21 cellular contexts compared by ENCODE assay signal in the genomic region with DNA sequence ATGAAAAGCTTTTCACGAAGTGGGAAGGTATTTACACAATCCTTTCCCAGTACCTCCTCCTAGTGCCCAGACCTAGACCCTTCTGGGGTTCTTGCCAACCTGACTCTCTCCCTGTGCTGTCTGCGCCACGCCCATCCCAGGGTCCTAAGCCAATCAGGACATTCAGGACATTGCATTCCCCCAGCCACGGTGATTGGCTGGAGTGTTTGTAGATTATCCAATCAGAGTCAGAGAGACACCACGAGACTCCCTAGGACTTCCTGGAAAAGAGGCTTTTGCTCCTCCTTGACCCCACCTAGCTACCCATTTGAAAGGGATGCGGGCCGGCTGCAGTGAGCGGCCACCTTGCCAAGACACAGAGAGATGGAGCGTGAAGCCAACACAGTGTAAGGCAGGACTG. TPM values are rescaled to one million over a fixed set of nuclear protein-coding genes. Genes with fewer than 3 reads are reported as not detected.
A peak's percentile ranks its signal among the peaks of the same experiment; 100 is the strongest.
DNase-seq lines count a peak whose midpoint lies in the region; ATAC-seq and TF ChIP-seq lines count a peak whose summit lies in the region.
"Had no signal": no experiment of that assay in that cellular context is flagged by ENCODE, and none has a peak within 500 bp of the region (broad histone marks: within the 10 kb centered on the region; RNA-seq: fewer than 3 reads in every experiment).

No MANE protein-coding gene starts in this region.

- H2BK15ac ChIP-seq in IMR-90 (ENCODE audit: low read depth, low read length) = no peak overlapping the region

- H3K56ac ChIP-seq in IMR-90 (ENCODE audit: extremely low read depth, insufficient read depth, low read length) = no peak overlapping the region

- H4K20me1 ChIP-seq in IMR-90 (ENCODE audit: insufficient read depth, low read length) = no peaks in the 10 kb centered on the region
- H4K20me1 ChIP-seq in SU-DHL-6 (ENCODE audit: low read depth, low read length) = no peaks in the 10 kb centered on the region
- no peaks in the 10 kb centered on the region for H4K20me1 ChIP-seq in neural progenitor cell (ENCODE audit: low read depth)
- no peaks in the 10 kb centered on the region for H4K20me1 ChIP-seq in GM23248 (ENCODE audit: insufficient read depth)

- no peaks in the 10 kb centered on the region for H3K9me1 ChIP-seq in IMR-90 (ENCODE audit: insufficient read depth, low read length)

- H3K4me1 ChIP-seq in IMR-90 (ENCODE audit: control insufficient read depth, insufficient read depth, low read length) = no peaks in the 10 kb centered on the region
- H3K4me1 ChIP-seq in neural progenitor cell = no peaks in the 10 kb centered on the region
- H3K4me1 ChIP-seq in GM23248 (ENCODE audit: insufficient read depth) = no peaks in the 10 kb centered on the region
- H3K4me1 ChIP-seq: SJCRH30 had no signal

- H2AFZ ChIP-seq in IMR-90 (replicated peaks; ENCODE audit: low read length, poor library complexity) (peak overlapping the region; percentile 54), SU-DHL-6 (ENCODE audit: low read depth, low read length, severe bottlenecking) (peak overlapping the region; percentile 20), neural progenitor cell (replicated peaks) (no peak overlapping the region), GM23248 (no peak overlapping the region)

- peaks cover 14% of the 10 kb centered on the region for H3K4me1 Mint-ChIP-seq in neural progenitor cell
- H3K4me1 Mint-ChIP-seq: activated CD4-positive, alpha-beta T cell treated with anti-CD3 and anti-CD28 coated beads, Interleukin-2, amount 10 ng/mL, durations not matched to agents 24 days and 14 days had no signal

- H3K23ac ChIP-seq in IMR-90 (ENCODE audit: low read depth, low read length) = no peak overlapping the region

- H3K27ac ChIP-seq in IMR-90 (ENCODE audit: insufficient read depth, low read length) (no peak overlapping the region), SU-DHL-6 (ENCODE audit: low read depth, low read length) (no peak overlapping the region), neural progenitor cell (no peak overlapping the region), GM23248 (no peak overlapping the region)
- H3K27ac ChIP-seq: SJCRH30, thoracic aorta had no signal

- H3K36me3 Mint-ChIP-seq in neural progenitor cell = peaks cover 1% of the 10 kb centered on the region
- H3K36me3 Mint-ChIP-seq: memory B cell had no signal

- no peaks in the 10 kb centered on the region for H3K79me1 ChIP-seq in IMR-90 (ENCODE audit: low read depth in 1 of 2, low read length in 2 of 2)

- H4K91ac ChIP-seq in IMR-90 (ENCODE audit: insufficient read depth, low read depth, low read length) = no peak overlapping the region

- 96% methylated on average over 4 of the region's 9 CpGs; no CpG with 5 or more reads in 1 of the 2 experiments for WGBS in IMR-90 (ENCODE audit: extremely low coverage in 2 of 2, insufficient read length in 1 of 2), 2 experiments
- 58 to 62% methylated on average over 9 of the region's 9 CpGs for WGBS in GM23248 (ENCODE audit: low coverage in 1 of 2, low lambda C conversion rate in 2 of 2, missing lambda C conversion rate in 2 of 2), 2 experiments

- H3K27me3 ChIP-seq in IMR-90 (ENCODE audit: control insufficient read depth, insufficient read depth, low read length) (peaks cover 37% of the 10 kb centered on the region), SU-DHL-6 (ENCODE audit: low read length) (no peaks in the 10 kb centered on the region), neural progenitor cell (no peaks in the 10 kb centered on the region), GM23248 (replicated peaks; ENCODE audit: insufficient read depth) (peaks cover 19% of the 10 kb centered on the region)
- H3K27me3 ChIP-seq: SJCRH30 had no signal

- dilution Hi-C loops in IMR-90 (cut with HindIII; ENCODE audit: low sequenced_read_pairs, unreplicated experiment) = no loop called here

- no peaks in the 10 kb centered on the region for H3K9me2 ChIP-seq in SU-DHL-6 (replicated peaks; ENCODE audit: insufficient read depth, low read length)
- no peaks in the 10 kb centered on the region for H3K9me2 ChIP-seq in GM23248 (ENCODE audit: insufficient read depth)

- peaks cover 2% of the 10 kb centered on the region for H3K27me3 Mint-ChIP-seq in neural progenitor cell (ENCODE audit: insufficient read depth, low read depth)
- H3K27me3 Mint-ChIP-seq: activated CD4-positive, alpha-beta T cell treated with anti-CD3 and anti-CD28 coated beads, Interleukin-2, amount 10 ng/mL, durations not matched to agents 24 days and 14 days had no signal

- in situ Hi-C loops in IMR-90 (cut with MboI; ENCODE audit: low sequenced_read_pairs) (no loop called here), GM23248 (cut with MboI) (no loop called here)

- H3K4me2 ChIP-seq in IMR-90 (ENCODE audit: low read depth, low read length) (no peak overlapping the region), SU-DHL-6 (ENCODE audit: low read depth, low read length, poor library complexity, severe bottlenecking) (no peak overlapping the region), neural progenitor cell (no peak overlapping the region), GM23248 (ENCODE audit: unreplicated experiment) (no peak overlapping the region)

- POLR2A ChIA-PET in IMR-90 (lab: Charles Lee; ENCODE audit: unreplicated experiment) = no interaction called here

- H3F3A ChIP-seq in SU-DHL-6 (ENCODE audit: insufficient read depth) (no peaks in the 10 kb centered on the region), neural progenitor cell (ENCODE audit: low read depth) (no peaks in the 10 kb centered on the region), GM23248 (ENCODE audit: insufficient read depth) (no peaks in the 10 kb centered on the region)

- no peaks in the 10 kb centered on the region for H3K9me3 ChIP-seq in IMR-90 (ENCODE audit: control insufficient read depth, insufficient read depth, low read length)
- no peaks in the 10 kb centered on the region for H3K9me3 ChIP-seq in SU-DHL-6 (ENCODE audit: insufficient read depth, low read length)
- H3K9me3 ChIP-seq in neural progenitor cell (ENCODE audit: low read depth) = no peaks in the 10 kb centered on the region
- H3K9me3 ChIP-seq in GM23248 (ENCODE audit: low read depth) = no peaks in the 10 kb centered on the region
- H3K9me3 ChIP-seq: SJCRH30, thoracic aorta had no signal

- CTCF ChIA-PET in IMR-90 (lab: Yijun Ruan, JAX) = interaction anchor here (1.2 kb wide), 1 partner anchor 271 kb away, joined by 4 read pairs; no protein-coding TSS in a partner anchor

- H3K4me3 Mint-ChIP-seq in neural progenitor cell = no peak overlapping the region
- H3K4me3 Mint-ChIP-seq: activated CD4-positive, alpha-beta T cell treated with anti-CD3 and anti-CD28 coated beads, Interleukin-2, amount 10 ng/mL, durations not matched to agents 24 days and 14 days; memory B cell; neural crest cell had no signal

- TF ChIP-seq CTCF in IMR-90 (conservative IDR thresholded peaks at IDR 0.05; ENCODE audit: low read depth, low read length) = no peak
- TF ChIP-seq CTCF in SU-DHL-6 (IDR thresholded peaks at IDR 0.05; ENCODE audit: insufficient read depth, low read length, poor library complexity, severe bottlenecking) = no peak
- no peak for TF ChIP-seq CTCF in neural progenitor cell (IDR thresholded peaks at IDR 0.05)

- no peak overlapping the region for H4K8ac ChIP-seq in IMR-90 (ENCODE audit: low read depth in 2 of 2, low read length in 2 of 2)

- H2BK20ac ChIP-seq in IMR-90 (ENCODE audit: low read depth, low read length) = no peak overlapping the region

- H2BK120ac ChIP-seq in IMR-90 (ENCODE audit: low read depth, low read length) = no peak overlapping the region

- intact Hi-C loops in IMR-90 (cut with micrococcal nuclease) = loop anchor here (10.0 kb wide), 1 partner anchor 324 kb away; no protein-coding TSS in a partner anchor

- no peak overlapping the region for H2BK5ac ChIP-seq in IMR-90 (ENCODE audit: low read depth, low read length, poor library complexity, severe bottlenecking)

- no peak for TF ChIP-seq RAD21 in IMR-90 (IDR thresholded peaks at IDR 0.05; ENCODE audit: low read length)

- no peak overlapping the region for H3K14ac ChIP-seq in IMR-90 (replicated peaks; ENCODE audit: low read depth, low read length)

- H3K36me3 ChIP-seq in IMR-90 (ENCODE audit: control insufficient read depth, insufficient read depth, low read length) (no peaks in the 10 kb centered on the region), SU-DHL-6 (ENCODE audit: low read length) (no peaks in the 10 kb centered on the region), neural progenitor cell (no peaks in the 10 kb centered on the region), GM23248 (ENCODE audit: low read depth) (no peaks in the 10 kb centered on the region)
- H3K36me3 ChIP-seq: SJCRH30, thoracic aorta had no signal

- no peak overlapping the region for H3K4me3 ChIP-seq in IMR-90 (ENCODE audit: insufficient read depth, low read depth, low read length)
- no peak overlapping the region for H3K4me3 ChIP-seq in SU-DHL-6 (ENCODE audit: insufficient read depth, low read length, poor library complexity, severe bottlenecking)
- H3K4me3 ChIP-seq in neural progenitor cell = no peak overlapping the region
- no peak overlapping the region for H3K4me3 ChIP-seq in GM23248
- H3K4me3 ChIP-seq: SJCRH30, thoracic aorta had no signal

- H3K18ac ChIP-seq in IMR-90 (ENCODE audit: low read depth, low read length) = no peak overlapping the region

- no peak overlapping the region for H4K5ac ChIP-seq in IMR-90 (ENCODE audit: low read depth, low read length)

- peaks cover 3% of the 10 kb centered on the region for H3K9me3 Mint-ChIP-seq in neural progenitor cell
- H3K9me3 Mint-ChIP-seq: activated CD4-positive, alpha-beta T cell treated with anti-CD3 and anti-CD28 coated beads, Interleukin-2, amount 10 ng/mL, durations not matched to agents 24 days and 14 days; memory B cell had no signal

- no peak overlapping the region for H2AK5ac ChIP-seq in IMR-90 (ENCODE audit: low read depth, low read length)

- no peak overlapping the region for H3K4ac ChIP-seq in IMR-90 (ENCODE audit: low read depth, low read length)

- H3K79me2 ChIP-seq in SU-DHL-6 (ENCODE audit: insufficient read depth, low read length) (no peaks in the 10 kb centered on the region), neural progenitor cell (ENCODE audit: low read depth) (no peaks in the 10 kb centered on the region), GM23248 (ENCODE audit: insufficient read depth) (no peaks in the 10 kb centered on the region)

- H3K27ac Mint-ChIP-seq in neural progenitor cell = peak overlapping the region; percentile 50
- H3K27ac Mint-ChIP-seq: activated CD4-positive, alpha-beta T cell treated with anti-CD3 and anti-CD28 coated beads, Interleukin-2, amount 10 ng/mL, durations not matched to agents 24 days and 14 days; memory B cell had no signal

- H3K9ac ChIP-seq in IMR-90 (ENCODE audit: low read depth, low read length) (no peak overlapping the region), SU-DHL-6 (ENCODE audit: low read length) (no peak overlapping the region), neural progenitor cell (no peak overlapping the region), GM23248 (no peak overlapping the region)

- no peak for ATAC-seq in IMR-90 (ENCODE audit: low read depth)
- no peak for ATAC-seq in HG03097 (IDR thresholded peaks at IDR 0.05; ENCODE audit: low FRiP score, unreplicated experiment)
- ATAC-seq: sciatic nerve had no signal

- BruUV-seq in IMR-90 (replicated peaks; lab: Mats Ljungman, UMichigan) = no TSS peak

- TF ChIP-seq POLR2A in IMR-90 (IDR thresholded peaks at IDR 0.05; ENCODE audit: low read depth, low read length) = no peak

- H2AK9ac ChIP-seq in IMR-90 (replicated peaks; ENCODE audit: low read depth, low read length, poor library complexity) = no peak overlapping the region

- DNase-seq in NCI-H2171 treated with DMSO at 0.1 percent for 48 hours (lab: John Stamatoyannopoulos, UW) (peak; percentile 5), NCI-H2171 (lab: John Stamatoyannopoulos, UW) (no peak), IMR-90 (no peak), neural progenitor cell (ENCODE audit: low spot score) (no peak), GM23248 (no peak), cortex of kidney (lab: John Stamatoyannopoulos, UW) (no peak)
- DNase-seq: activated CD4-positive, alpha-beta T cell treated with anti-CD3 and anti-CD28 coated beads, Interleukin-2, amount 10 ng/mL, durations not matched to agents 24 days and 14 days; Calu3; HCEC 1CT; NCI-H2081; stimulated activated CD8-positive, alpha-beta memory T cell treated with anti-CD3 and anti-CD28 coated beads, Interleukin-4, amount 100 ng/mL, for 48 hours had no signal

RNA-seq across cellular contexts. Expression of a gene that starts 3.5 kb away (rescaled TPM):
- total RNA-seq in IMR-90 (2012; rRNA removed) (under 0.01 TPM in 1 of 2 replicates, not detected in the other), neural progenitor cell (ENCODE audit: low replicate concordance) (0.19 TPM in 1 of 2 replicates, not detected in the other)
- polyA plus RNA-seq in IMR-90 (2012; rRNA removed) (0.04 TPM in 1 of 2 replicates, not detected in the other), GM23248 (2016; fragmentation: Nextera tagmentation; extraction: Ambion mirVana) (not detected in 2 replicates)
- not detected in 2 replicates for polyA plus RNA-seq in IMR-90 (2012; cell fraction: cytosol; rRNA removed)
- polyA plus RNA-seq in IMR-90 (2012; cell fraction: nucleus; rRNA removed; ENCODE audit: low replicate concordance) = not detected in 2 replicates
- not detected in 2 replicates for total RNA-seq in GM23248 (2014; rRNA removed; shearing (Covaris generic))
- total RNA-seq: activated CD4-positive, alpha-beta T cell treated with anti-CD3 and anti-CD28 coated beads, Interleukin-2, amount 10 ng/mL, durations not matched to agents 24 days and 14 days; Calu3; cerebellum; endothelial cell of umbilical vein; neural crest cell; sciatic nerve; SJCRH30; thoracic aorta had no signal
- polyA plus RNA-seq: adipose tissue, endothelial cell of umbilical vein had no signal

RNA-seq across cellular contexts. Expression of a gene that starts 18.7 kb away (rescaled TPM):
- total RNA-seq in IMR-90 (2012; rRNA removed) (not detected in 2 replicates), neural progenitor cell (ENCODE audit: low replicate concordance) (0.28 and 1.6 TPM in 2 replicates)
- polyA plus RNA-seq in IMR-90 (2012; rRNA removed) (0.26 and 0.34 TPM in 2 replicates), GM23248 (2016; fragmentation: Nextera tagmentation; extraction: Ambion mirVana) (0.08 TPM in 1 of 2 replicates, not detected in the other)
- 0.10 and 0.12 TPM in 2 replicates for polyA plus RNA-seq in IMR-90 (2012; cell fraction: cytosol; rRNA removed)
- polyA plus RNA-seq in IMR-90 (2012; cell fraction: nucleus; rRNA removed; ENCODE audit: low replicate concordance) = 0.16 TPM in 1 of 2 replicates, not detected in the other
- total RNA-seq in GM23248 (2014; rRNA removed; shearing (Covaris generic)) = 0.22 TPM in 1 of 2 replicates, not detected in the other
- total RNA-seq: Calu3, endothelial cell of umbilical vein, SJCRH30 had no signal
- polyA plus RNA-seq: endothelial cell of umbilical vein had no signal

RNA-seq across cellular contexts. Expression of a gene that starts 29.5 kb away (rescaled TPM):
- total RNA-seq in IMR-90 (2012; rRNA removed) (not detected in 2 replicates), neural progenitor cell (ENCODE audit: low replicate concordance) (not detected in 2 replicates)
- polyA plus RNA-seq in IMR-90 (2012; rRNA removed) (not detected in 2 replicates), GM23248 (2016; fragmentation: Nextera tagmentation; extraction: Ambion mirVana) (not detected in 2 replicates)
- polyA plus RNA-seq in IMR-90 (2012; cell fraction: cytosol; rRNA removed) = not detected in 2 replicates
- polyA plus RNA-seq in IMR-90 (2012; cell fraction: nucleus; rRNA removed; ENCODE audit: low replicate concordance) = not detected in 2 replicates
- not detected in 2 replicates for total RNA-seq in GM23248 (2014; rRNA removed; shearing (Covaris generic))
- total RNA-seq: activated CD4-positive, alpha-beta T cell treated with anti-CD3 and anti-CD28 coated beads, Interleukin-2, amount 10 ng/mL, durations not matched to agents 24 days and 14 days; Calu3; cerebellum; endothelial cell of umbilical vein; neural crest cell; sciatic nerve; SJCRH30; thoracic aorta had no signal
- polyA plus RNA-seq: adipose tissue, endothelial cell of umbilical vein had no signal

Comparison
In these comparisons a context has a peak if more than half of its experiments do, and no peak if none do; other contexts are left out.
1. H2AFZ ChIP-seq: peak in IMR-90 (single experiment) and SU-DHL-6 (single experiment); none in neural progenitor cell (single experiment) and GM23248 (single experiment).